2 cellular contexts compared by ENCODE assay signal in the genomic region with DNA sequence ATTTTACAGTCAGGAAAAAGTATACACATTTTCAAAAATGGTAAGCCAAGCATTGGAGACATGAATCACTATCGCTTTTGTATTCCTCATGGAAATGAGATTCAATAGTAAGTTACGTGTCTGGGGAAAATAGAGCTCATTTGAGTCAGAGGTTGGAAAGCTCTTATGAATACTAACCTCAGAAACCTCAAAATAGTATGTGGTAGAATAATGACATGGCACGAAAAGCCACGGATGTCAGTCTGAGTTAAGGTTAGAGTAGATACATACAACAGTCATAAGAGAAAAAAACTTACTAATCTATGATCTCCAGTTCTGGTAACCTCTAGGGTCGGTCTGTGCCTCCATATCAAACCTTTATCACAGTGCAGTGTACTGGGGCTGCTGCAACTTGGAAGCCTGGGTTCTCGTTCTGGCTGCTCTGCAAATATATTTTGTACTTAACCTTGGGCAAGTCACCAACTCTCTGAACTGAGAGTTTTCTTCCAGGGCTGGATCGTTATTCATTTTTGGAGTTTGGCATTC.
TF ChIP-seq lines count a peak whose summit lies in the region.

No MANE protein-coding gene starts in this region.

TF ChIP-seq in IMR-90, 13 proteins besides CTCF, POLR2A, EP300 and RAD21:
- TF ChIP-seq, protein P1, sequence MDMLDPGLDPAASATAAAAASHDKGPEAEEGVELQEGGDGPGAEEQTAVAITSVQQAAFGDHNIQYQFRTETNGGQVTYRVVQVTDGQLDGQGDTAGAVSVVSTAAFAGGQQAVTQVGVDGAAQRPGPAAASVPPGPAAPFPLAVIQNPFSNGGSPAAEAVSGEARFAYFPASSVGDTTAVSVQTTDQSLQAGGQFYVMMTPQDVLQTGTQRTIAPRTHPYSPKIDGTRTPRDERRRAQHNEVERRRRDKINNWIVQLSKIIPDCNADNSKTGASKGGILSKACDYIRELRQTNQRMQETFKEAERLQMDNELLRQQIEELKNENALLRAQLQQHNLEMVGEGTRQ (IDR thresholded peaks at IDR 0.05; ENCODE audit: low read depth, low read length), result no peak
- TF ChIP-seq CHD1 (IDR thresholded peaks at IDR 0.05; ENCODE audit: low read depth, low read length) (no peak), MAZ (IDR thresholded peaks at IDR 0.05; ENCODE audit: borderline replicate concordance, low read depth, low read length) (no peak), MXI1 (IDR thresholded peaks at IDR 0.05; ENCODE audit: borderline replicate concordance, low read depth, low read length) (no peak), RFX5 (IDR thresholded peaks at IDR 0.05; ENCODE audit: low read depth, low read length) (no peak), RCOR1 (IDR thresholded peaks at IDR 0.05; ENCODE audit: insufficient replicate concordance, low read length) (no peak), CEBPB (IDR thresholded peaks at IDR 0.05; ENCODE audit: low read depth, low read length) (no peak), SMC3 (IDR thresholded peaks at IDR 0.05; ENCODE audit: low read depth, low read length) (no peak), FOS (IDR thresholded peaks at IDR 0.05; ENCODE audit: low read depth, low read length) (peak; percentile 60; the same call in 1 of the 2 replicates), BHLHE40 (IDR thresholded peaks at IDR 0.05; ENCODE audit: low read depth, low read length) (peak; percentile 19; the same call in 1 of the 2 replicates), MAFK (IDR thresholded peaks at IDR 0.05; ENCODE audit: low read depth, low read length) (peak; percentile 27; the same call in 1 of the 2 replicates), NFE2L2 (IDR thresholded peaks at IDR 0.05; ENCODE audit: low read depth, low read length) (peak; percentile 68)
- TF ChIP-seq, protein P2, sequence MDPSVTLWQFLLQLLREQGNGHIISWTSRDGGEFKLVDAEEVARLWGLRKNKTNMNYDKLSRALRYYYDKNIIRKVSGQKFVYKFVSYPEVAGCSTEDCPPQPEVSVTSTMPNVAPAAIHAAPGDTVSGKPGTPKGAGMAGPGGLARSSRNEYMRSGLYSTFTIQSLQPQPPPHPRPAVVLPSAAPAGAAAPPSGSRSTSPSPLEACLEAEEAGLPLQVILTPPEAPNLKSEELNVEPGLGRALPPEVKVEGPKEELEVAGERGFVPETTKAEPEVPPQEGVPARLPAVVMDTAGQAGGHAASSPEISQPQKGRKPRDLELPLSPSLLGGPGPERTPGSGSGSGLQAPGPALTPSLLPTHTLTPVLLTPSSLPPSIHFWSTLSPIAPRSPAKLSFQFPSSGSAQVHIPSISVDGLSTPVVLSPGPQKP (IDR thresholded peaks at IDR 0.05; ENCODE audit: borderline replicate concordance, low read depth, low read length), result no peak

TF ChIP-seq in K562, 482 proteins besides CTCF, POLR2A, EP300 and RAD21:
- TF ChIP-seq FOSL1 (tag; conservative IDR thresholded peaks at IDR 0.05) (peak; percentile 70), ZBTB7A (IDR thresholded peaks at IDR 0.05; ENCODE audit: borderline replicate concordance, control insufficient read depth, low read depth, low read length) (no peak), MAFK (IDR thresholded peaks at IDR 0.05; ENCODE audit: low read length) (peak; percentile 50), ELF4 (CRISPR knock-in tag; IDR thresholded peaks at IDR 0.05) (no peak), TEAD4 (IDR thresholded peaks at IDR 0.05; ENCODE audit: low read length) (peak; percentile 56; the same call in 1 of the 2 replicates), TEAD4 (CRISPR knock-in tag; IDR thresholded peaks at IDR 0.05; ENCODE audit: borderline replicate concordance) (no peak), ZBTB1 (CRISPR knock-in tag; IDR thresholded peaks at IDR 0.05; ENCODE audit: borderline replicate concordance, low read depth) (peak; percentile 75; the same call in 1 of the 2 replicates), KDM1A (IDR thresholded peaks at IDR 0.05) (peak in 1 of 2 experiments; percentile 26; a peak in 1 of 4 replicates), MEF2D (tag; conservative IDR thresholded peaks at IDR 0.05; ENCODE audit: low read depth) (no peak), NFE2 (IDR thresholded peaks at IDR 0.05; ENCODE audit: low read depth) (peak; percentile 81), ZNF41 (CRISPR knock-in tag; conservative IDR thresholded peaks at IDR 0.05) (no peak), ZNF316 (IDR thresholded peaks at IDR 0.05) (0 out of 2 replicates have a peak, but pooled peaks have one; percentile 6), ESRRA (IDR thresholded peaks at IDR 0.05; ENCODE audit: borderline replicate concordance, low read depth) (peak; percentile 41; the same call in 1 of the 2 replicates), SMARCA4 (IDR thresholded peaks at IDR 0.05) (peak; percentile 34; the same call in 1 of the 2 replicates), FOS (IDR thresholded peaks at IDR 0.05; ENCODE audit: extremely low read depth, insufficient read length) (no peak), TCF3 (CRISPR knock-in tag; IDR thresholded peaks at IDR 0.05) (peak; percentile 41), NR2C2 (CRISPR knock-in tag; IDR thresholded peaks at IDR 0.05) (no peak), NR2C2 (tag; IDR thresholded peaks at IDR 0.05) (peak; percentile 19; the same call in 1 of the 2 replicates), CBFA2T3 (IDR thresholded peaks at IDR 0.05) (peak; percentile 36), ZNF384 (IDR thresholded peaks at IDR 0.05; ENCODE audit: low read depth, low read length) (peak; percentile 41; the same call in 1 of the 2 replicates), NCOA4 (IDR thresholded peaks at IDR 0.05; ENCODE audit: partially characterized antibody) (no peak), ARID1B (IDR thresholded peaks at IDR 0.05) (0 out of 2 replicates have a peak, but pooled peaks have one; percentile 16)
- TF ChIP-seq, protein P3, sequence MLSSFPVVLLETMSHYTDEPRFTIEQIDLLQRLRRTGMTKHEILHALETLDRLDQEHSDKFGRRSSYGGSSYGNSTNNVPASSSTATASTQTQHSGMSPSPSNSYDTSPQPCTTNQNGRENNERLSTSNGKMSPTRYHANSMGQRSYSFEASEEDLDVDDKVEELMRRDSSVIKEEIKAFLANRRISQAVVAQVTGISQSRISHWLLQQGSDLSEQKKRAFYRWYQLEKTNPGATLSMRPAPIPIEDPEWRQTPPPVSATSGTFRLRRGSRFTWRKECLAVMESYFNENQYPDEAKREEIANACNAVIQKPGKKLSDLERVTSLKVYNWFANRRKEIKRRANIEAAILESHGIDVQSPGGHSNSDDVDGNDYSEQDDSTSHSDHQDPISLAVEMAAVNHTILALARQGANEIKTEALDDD (IDR thresholded peaks at IDR 0.05), result peak; percentile 96
- TF ChIP-seq, protein P4, sequence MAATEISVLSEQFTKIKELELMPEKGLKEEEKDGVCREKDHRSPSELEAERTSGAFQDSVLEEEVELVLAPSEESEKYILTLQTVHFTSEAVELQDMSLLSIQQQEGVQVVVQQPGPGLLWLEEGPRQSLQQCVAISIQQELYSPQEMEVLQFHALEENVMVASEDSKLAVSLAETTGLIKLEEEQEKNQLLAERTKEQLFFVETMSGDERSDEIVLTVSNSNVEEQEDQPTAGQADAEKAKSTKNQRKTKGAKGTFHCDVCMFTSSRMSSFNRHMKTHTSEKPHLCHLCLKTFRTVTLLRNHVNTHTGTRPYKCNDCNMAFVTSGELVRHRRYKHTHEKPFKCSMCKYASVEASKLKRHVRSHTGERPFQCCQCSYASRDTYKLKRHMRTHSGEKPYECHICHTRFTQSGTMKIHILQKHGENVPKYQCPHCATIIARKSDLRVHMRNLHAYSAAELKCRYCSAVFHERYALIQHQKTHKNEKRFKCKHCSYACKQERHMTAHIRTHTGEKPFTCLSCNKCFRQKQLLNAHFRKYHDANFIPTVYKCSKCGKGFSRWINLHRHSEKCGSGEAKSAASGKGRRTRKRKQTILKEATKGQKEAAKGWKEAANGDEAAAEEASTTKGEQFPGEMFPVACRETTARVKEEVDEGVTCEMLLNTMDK (IDR thresholded peaks at IDR 0.05; ENCODE audit: borderline replicate concordance, insufficient read depth, low read depth, low read length, poor library complexity, severe bottlenecking), result no peak
- TF ChIP-seq, protein P5, sequence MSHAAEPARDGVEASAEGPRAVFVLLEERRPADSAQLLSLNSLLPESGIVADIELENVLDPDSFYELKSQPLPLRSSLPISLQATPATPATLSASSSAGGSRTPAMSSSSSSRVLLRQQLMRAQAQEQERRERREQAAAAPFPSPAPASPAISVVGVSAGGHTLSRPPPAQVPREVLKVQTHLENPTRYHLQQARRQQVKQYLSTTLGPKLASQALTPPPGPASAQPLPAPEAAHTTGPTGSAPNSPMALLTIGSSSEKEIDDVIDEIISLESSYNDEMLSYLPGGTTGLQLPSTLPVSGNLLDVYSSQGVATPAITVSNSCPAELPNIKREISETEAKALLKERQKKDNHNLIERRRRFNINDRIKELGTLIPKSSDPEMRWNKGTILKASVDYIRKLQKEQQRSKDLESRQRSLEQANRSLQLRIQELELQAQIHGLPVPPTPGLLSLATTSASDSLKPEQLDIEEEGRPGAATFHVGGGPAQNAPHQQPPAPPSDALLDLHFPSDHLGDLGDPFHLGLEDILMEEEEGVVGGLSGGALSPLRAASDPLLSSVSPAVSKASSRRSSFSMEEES (CRISPR knock-in tag; IDR thresholded peaks at IDR 0.05), result no peak
- TF ChIP-seq, protein P6, sequence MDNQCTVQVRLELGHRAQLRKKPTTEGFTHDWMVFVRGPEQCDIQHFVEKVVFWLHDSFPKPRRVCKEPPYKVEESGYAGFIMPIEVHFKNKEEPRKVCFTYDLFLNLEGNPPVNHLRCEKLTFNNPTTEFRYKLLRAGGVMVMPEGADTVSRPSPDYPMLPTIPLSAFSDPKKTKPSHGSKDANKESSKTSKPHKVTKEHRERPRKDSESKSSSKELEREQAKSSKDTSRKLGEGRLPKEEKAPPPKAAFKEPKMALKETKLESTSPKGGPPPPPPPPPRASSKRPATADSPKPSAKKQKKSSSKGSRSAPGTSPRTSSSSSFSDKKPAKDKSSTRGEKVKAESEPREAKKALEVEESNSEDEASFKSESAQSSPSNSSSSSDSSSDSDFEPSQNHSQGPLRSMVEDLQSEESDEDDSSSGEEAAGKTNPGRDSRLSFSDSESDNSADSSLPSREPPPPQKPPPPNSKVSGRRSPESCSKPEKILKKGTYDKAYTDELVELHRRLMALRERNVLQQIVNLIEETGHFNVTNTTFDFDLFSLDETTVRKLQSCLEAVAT (IDR thresholded peaks at IDR 0.05), result peak in 1 of 2 experiments; percentile 84; a peak in 2 of 4 replicates
